ENCODE assay signal across 18 cellular contexts in genomic region chr1:9841460-9841859, GRCh38. TPM values are rescaled to one million over a fixed set of nuclear protein-coding genes. Genes with fewer than 3 reads are reported as not detected.
A peak's percentile ranks its signal among the peaks of the same experiment; 100 is the strongest.
DNase-seq lines count a peak whose midpoint lies in the region; ATAC-seq, FAIRE-seq and TF ChIP-seq lines count a peak whose summit lies in the region.
"Had no signal": no experiment of that assay in that cellular context is flagged by ENCODE, and none has a peak within 500 bp of the region (broad histone marks: within the 10 kb centered on the region; RNA-seq: fewer than 3 reads in every experiment).

No MANE protein-coding gene starts in this region.

- H3K4me1 Mint-ChIP-seq in CD14-positive monocyte: peaks cover 11% of the 10 kb centered on the region

- intact Hi-C loops in CD14-positive monocyte (cut with micrococcal nuclease): no loop called here
- intact Hi-C loops in mucosa of descending colon (cut with DNase I, micrococcal nuclease): no loop called here

- peaks cover 0 to 8% (median 6%) of the 10 kb centered on the region in 7 donors for H3K9me3 Mint-ChIP-seq in CD14-positive monocyte

- peaks cover 1 to 6% (median 3%) of the 10 kb centered on the region in 3 donors for H3K27me3 Mint-ChIP-seq in CD14-positive monocyte (ENCODE audit: low read depth in 3 of 3)

- H3K27ac ChIP-seq in 22Rv1 (peak overlapping the region; percentile 89), angular gyrus (ENCODE audit: low read depth, low read length) (peak overlapping the region; percentile 93)
- H3K27ac ChIP-seq: GM23248, SJSA1 had no signal

- TF ChIP-seq CTCF in 22Rv1 (IDR thresholded peaks at IDR 0.05): no peak
- TF ChIP-seq CTCF in CD14-positive monocyte (IDR thresholded peaks at IDR 0.05): no peak
- TF ChIP-seq CTCF in mucosa of descending colon (IDR thresholded peaks at IDR 0.05): no peak
- TF ChIP-seq CTCF in GM13977 (IDR thresholded peaks at IDR 0.05; ENCODE audit: extremely low read depth, insufficient read depth, missing control alignments): no peak

- in situ Hi-C loops in GM13977 (cut with MboI; ENCODE audit: low pct_unique_long_range_greater_than_20kb, low sequenced_read_pairs, unreplicated experiment): no loop called here

- H3K36me3 Mint-ChIP-seq in CD14-positive monocyte: no peaks in the 10 kb centered on the region

- no peaks in the 10 kb centered on the region for H3K36me3 ChIP-seq in mucosa of descending colon (ENCODE audit: low read depth)
- H3K36me3 ChIP-seq: SJSA1 had no signal

- H3K4me1 ChIP-seq in mucosa of descending colon (ENCODE audit: low read depth): peaks cover 24% of the 10 kb centered on the region
- H3K4me1 ChIP-seq: SJSA1 had no signal

- DNase-seq in CD14-positive monocyte (ENCODE audit: low spot score): peak; percentile 27
- DNase-seq in mucosa of descending colon: peak in 2 of 3 donors; percentile 18 to 19
- DNase-seq in urothelium cell line (ENCODE audit: low spot score): no peak
- no peak for DNase-seq in epidermal melanocyte (ENCODE audit: insufficient read length, low spot score)
- no peak for DNase-seq in GM13977 (ENCODE audit: low spot score)
- DNase-seq in NCI-H146 (lab: John Stamatoyannopoulos, UW): no peak
- DNase-seq: C1 segment of cervical spinal cord, DMS153, GDM1, GM23248, HCEC 1CT, NCI-H1417 treated with DMSO at 0.1 percent for 48 hours, NCI-H1930, NCI-H526, PC-3 had no signal

- no peak for ATAC-seq in mucosa of descending colon
- ATAC-seq: PC-3 had no signal

- H3K9me3 ChIP-seq in mucosa of descending colon: no peaks in the 10 kb centered on the region
- H3K9me3 ChIP-seq: SJSA1 had no signal

- no peak overlapping the region for H3K4me3 ChIP-seq in mucosa of descending colon
- H3K4me3 ChIP-seq: GM23248, SJSA1 had no signal

- no peak for FAIRE-seq in urothelium cell line (lab: Jason Lieb, UNC)

- no peak overlapping the region for H3K27ac Mint-ChIP-seq in CD14-positive monocyte

- no peak overlapping the region for H3K4me3 Mint-ChIP-seq in CD14-positive monocyte

RNA-seq across cellular contexts. Expression of gene CLSTN1, which starts 17.7 kb away (rescaled TPM):
- polyA plus RNA-seq in CD14-positive monocyte: 1 to 10 TPM; 5.2 to 5.3 TPM
- 100 to 1,000 TPM; 166 to 275 (median 224) TPM for total RNA-seq in mucosa of descending colon

Comparison
In these comparisons a context has a peak if more than half of its experiments do, and no peak if none do; other contexts are left out.
1. DNase-seq: peak in CD14-positive monocyte (single experiment) and mucosa of descending colon (2 of 3); none in urothelium cell line (single experiment), epidermal melanocyte (single experiment), GM13977 (single experiment) and NCI-H146 (single experiment).